ENCODE assay signal across 1 cellular context in genomic region chr17:60695960-60696359, GRCh38.
TF ChIP-seq lines count a peak whose summit lies in the region.

No MANE protein-coding gene starts in this region.

TF ChIP-seq in SK-N-SH, 30 proteins besides CTCF, POLR2A, EP300 and RAD21 (continued from another document):
- TF ChIP-seq REST (IDR thresholded peaks at IDR 0.05; ENCODE audit: low read depth, low read length) (no peak), NRF1 (IDR thresholded peaks at IDR 0.05; ENCODE audit: low read depth, low read length) (no peak), TAF1 (IDR thresholded peaks at IDR 0.05; ENCODE audit: borderline replicate concordance, low read depth, low read length) (no peak), CHD2 (IDR thresholded peaks at IDR 0.05; ENCODE audit: low read length, partially characterized antibody) (no peak), TCF12 (IDR thresholded peaks at IDR 0.05) (peak; percentile 83), FOXM1 (IDR thresholded peaks at IDR 0.05; ENCODE audit: low read depth) (no peak), RCOR1 (IDR thresholded peaks at IDR 0.05; ENCODE audit: low read length) (no peak), FOXJ3 (CRISPR knock-in tag; IDR thresholded peaks at IDR 0.05) (no peak), IRF3 (IDR thresholded peaks at IDR 0.05; ENCODE audit: low read depth, low read length) (no peak), ZBTB33 (IDR thresholded peaks at IDR 0.05; ENCODE audit: borderline replicate concordance, low read depth) (no peak), RXRA (IDR thresholded peaks at IDR 0.05; ENCODE audit: borderline replicate concordance, low read depth) (no peak), GABPA (IDR thresholded peaks at IDR 0.05; ENCODE audit: low read depth) (no peak), MEF2A (IDR thresholded peaks at IDR 0.05; ENCODE audit: borderline replicate concordance, low read depth) (no peak), FOSL2 (IDR thresholded peaks at IDR 0.05; ENCODE audit: borderline replicate concordance, low read depth) (peak; percentile 81), MAX (IDR thresholded peaks at IDR 0.05; ENCODE audit: low read depth) (no peak), RFX5 (IDR thresholded peaks at IDR 0.05; ENCODE audit: low read length) (no peak), NFIC (IDR thresholded peaks at IDR 0.05; ENCODE audit: borderline replicate concordance) (no peak)
